Comparison of ENCODE assay signal across 8 cellular contexts in the genomic region with DNA sequence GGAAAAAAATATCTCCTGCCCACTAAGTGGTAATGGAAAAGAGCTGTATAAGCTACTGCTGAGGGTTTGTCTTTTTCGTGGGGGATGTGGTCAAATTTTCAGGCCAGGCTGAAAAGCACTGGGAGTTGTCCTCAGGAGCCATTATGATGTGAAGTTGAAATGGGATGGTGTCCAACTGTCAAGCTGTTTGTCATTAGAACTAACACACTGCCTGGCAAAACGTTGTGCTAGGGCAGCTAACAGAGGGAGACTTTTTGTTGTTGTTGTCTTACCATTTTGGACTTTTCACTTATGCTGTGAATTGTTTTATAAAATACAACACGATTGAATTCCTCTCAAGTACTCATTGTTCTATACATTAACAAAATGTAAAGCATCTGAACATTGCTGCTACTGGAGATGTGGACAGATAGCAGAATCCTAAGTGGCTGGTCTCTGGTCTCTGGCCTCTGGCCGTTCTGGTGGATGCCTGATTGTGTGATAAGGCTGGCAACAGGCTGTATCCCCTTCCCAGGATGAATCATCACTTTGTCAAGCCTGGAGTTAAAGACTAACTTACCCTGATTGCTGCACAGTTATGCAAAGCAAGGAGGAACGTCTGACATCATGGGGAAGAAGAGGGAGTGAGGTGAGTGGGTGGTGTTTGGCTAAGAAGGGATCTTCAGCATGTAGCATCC. TPM values are rescaled to one million over a fixed set of nuclear protein-coding genes. Genes with fewer than 3 reads are reported as not detected.
A peak's percentile ranks its signal among the peaks of the same experiment; 100 is the strongest.
DNase-seq lines count a peak whose midpoint lies in the region; ATAC-seq, FAIRE-seq and TF ChIP-seq lines count a peak whose summit lies in the region.

No MANE protein-coding gene starts in this region.

- BruUV-seq in Calu3 (replicated peaks; lab: Mats Ljungman, UMichigan), result TSS peak; percentile 66

- H3K27ac ChIP-seq in ascending aorta, result peak overlapping the region; percentile 76 to 85
- H3K27ac ChIP-seq in kidney (ENCODE audit: low read depth in 2 of 2, low read length in 2 of 2), result peak overlapping the region; percentile 76 to 83
- H3K27ac ChIP-seq in vagina, result peak overlapping the region; percentile 75

- TF ChIP-seq CTCF in Calu3 (IDR thresholded peaks at IDR 0.05; ENCODE audit: unreplicated experiment) (no peak), ascending aorta (IDR thresholded peaks at IDR 0.05) (no peak), kidney (IDR thresholded peaks at IDR 0.05; ENCODE audit: borderline replicate concordance, extremely low read depth, insufficient read depth) (no peak), vagina (IDR thresholded peaks at IDR 0.05) (no peak)

- peak overlapping the region; percentile 80 for H3K4me3 Mint-ChIP-seq in Calu3 (ENCODE audit: low read depth, unreplicated experiment)

- no peak for TF ChIP-seq POLR2A in vagina (IDR thresholded peaks at IDR 0.05)

- H3K4me1 ChIP-seq in ascending aorta, result peaks cover 0 to 23% of the 10 kb centered on the region in 2 donors
- H3K4me1 ChIP-seq in kidney (ENCODE audit: control insufficient read depth in 1 of 2, insufficient read depth in 1 of 2, low read depth in 1 of 2, low read length in 2 of 2), result peaks cover 7 to 19% of the 10 kb centered on the region in 2 donors
- peaks cover 46% of the 10 kb centered on the region for H3K4me1 ChIP-seq in vagina

- peak overlapping the region; percentile 95 for H3K27ac Mint-ChIP-seq in Calu3 (ENCODE audit: unreplicated experiment)

- no peaks in the 10 kb centered on the region for H3K27me3 ChIP-seq in ascending aorta
- H3K27me3 ChIP-seq in vagina, result no peaks in the 10 kb centered on the region

- H3K9me3 Mint-ChIP-seq in Calu3 (ENCODE audit: low read depth, unreplicated experiment), result no peaks in the 10 kb centered on the region

- intact Hi-C loops in Calu3 (cut with micrococcal nuclease; ENCODE audit: unreplicated experiment) (loop anchor here (1.0 to 5.0 kb wide), 4 partner anchors 50 to 254 kb away; no protein-coding TSS in a partner anchor), ascending aorta (cut with DNase I) (loop anchor here (2.0 to 5.0 kb wide), 4 partner anchors 15 to 140 kb away; no protein-coding TSS in a partner anchor), kidney (cut with DNase I) (no loop called here), vagina (cut with DNase I) (loop anchor here (10.0 kb wide), 1 partner anchor 117 kb away; no protein-coding TSS in a partner anchor)

- H3K36me3 Mint-ChIP-seq in Calu3 (ENCODE audit: insufficient read depth, unreplicated experiment), result peaks cover 34% of the 10 kb centered on the region

- no peaks in the 10 kb centered on the region for H3K36me3 ChIP-seq in ascending aorta
- no peaks in the 10 kb centered on the region for H3K36me3 ChIP-seq in kidney (ENCODE audit: control insufficient read depth in 1 of 2, insufficient read depth in 2 of 2, low read length in 2 of 2)
- no peaks in the 10 kb centered on the region for H3K36me3 ChIP-seq in vagina

- no peaks in the 10 kb centered on the region for H3K27me3 Mint-ChIP-seq in Calu3 (ENCODE audit: unreplicated experiment)

- ATAC-seq in HG03135 (IDR thresholded peaks at IDR 0.05; ENCODE audit: unreplicated experiment), result peak; percentile 46

- DNase-seq in Calu3 (peak; percentile 69), ascending aorta (ENCODE audit: low spot score in 2 of 2) (peak in 1 of 2 donors; percentile 71), kidney (no peak), vagina (ENCODE audit: extremely low spot score in 2 of 2) (no peak), NCI-H510A (lab: John Stamatoyannopoulos, UW) (no peak)
- DNase-seq in activated CD4-positive, alpha-beta T cell treated with anti-CD3 and anti-CD28 coated beads, Interleukin-2, amount 50 U/mL, for 4 hours, result no peak
- no peak for DNase-seq in activated CD4-positive, CD25-positive, alpha-beta regulatory T cell treated with anti-CD3 and anti-CD28 coated beads, Interleukin-2, amount 50 U/mL, for 72 hours

- FAIRE-seq in kidney (lab: Jason Lieb, UNC), result no peak

- H3K4me3 ChIP-seq in ascending aorta (peak overlapping the region; percentile 83), kidney (ENCODE audit: low read length in 2 of 2) (peak overlapping the region in 1 of 2 donors; percentile 76), vagina (peak overlapping the region; percentile 88 to 94)

- CTCF ChIA-PET in Calu3 (lab: Charles Lee), result interaction anchor here (2.1 kb wide), 1 partner anchor 81 kb away, joined by 8 read pairs; no protein-coding TSS in a partner anchor

- H3K9me3 ChIP-seq in ascending aorta (no peaks in the 10 kb centered on the region), kidney (ENCODE audit: control insufficient read depth in 1 of 2, low read length in 2 of 2) (no peaks in the 10 kb centered on the region), vagina (no peaks in the 10 kb centered on the region)

- H3K4me1 Mint-ChIP-seq in Calu3 (ENCODE audit: low read depth, unreplicated experiment), result peaks cover 55% of the 10 kb centered on the region

- peak overlapping the region in 1 of 2 donors; percentile 67 for H3K9ac ChIP-seq in kidney (ENCODE audit: low read length in 2 of 2)

RNA-seq across cellular contexts. Expression of a gene that starts 2.3 kb away (rescaled TPM):
- total RNA-seq in Calu3 (2022) (56.7 and 64.5 TPM in 2 replicates), ascending aorta (27.4 TPM), kidney (64.8 TPM), vagina (43.7 TPM)
- polyA plus RNA-seq in kidney (ENCODE audit: insufficient read depth, low read depth, low replicate concordance), result 24.5 TPM
